ENCODE assay signal across 24 cellular contexts in genomic region chr10:12314836-12315235, GRCh38.
"Had no signal": no experiment of that assay in that cellular context is flagged by ENCODE, and none has a peak within 500 bp of the region (broad histone marks: within the 10 kb centered on the region; RNA-seq: fewer than 3 reads in every experiment).

No MANE protein-coding gene starts in this region.

- H3K36me3 ChIP-seq: colonic mucosa, esophagus muscularis mucosa, gastroesophageal sphincter, heart left ventricle, left lung, lower lobe of right lung had no signal

- H3K4me1 ChIP-seq: colonic mucosa, esophagus muscularis mucosa, gastroesophageal sphincter, heart left ventricle, left lung, lower lobe of right lung had no signal

- FAIRE-seq: frontal cortex, islet of Langerhans, keratinocyte had no signal

- DNase-seq: colonic mucosa; cortex of kidney; effector CD8-positive, alpha-beta T cell; effector memory CD8-positive, alpha-beta T cell; endodermal cell; foreskin fibroblast; heart left ventricle; hypothalamus; left cardiac atrium; left lung; left ventricle myocardium superior; lower lobe of right lung; mesenchymal stem cell; mucosa of descending colon; naive B cell; naive thymus-derived CD8-positive, alpha-beta T cell had no signal

- H3K9me3 ChIP-seq: colonic mucosa, esophagus muscularis mucosa, gastroesophageal sphincter, left lung, lower lobe of right lung, mucosa of descending colon had no signal

- H3K36me3 Mint-ChIP-seq: mesothelial cell of epicardium; naive B cell; naive thymus-derived CD8-positive, alpha-beta T cell had no signal

- H3K27me3 ChIP-seq: colonic mucosa, esophagus muscularis mucosa, gastroesophageal sphincter, heart left ventricle, hepatocyte, left lung had no signal

- ATAC-seq: effector memory CD8-positive, alpha-beta T cell; gastroesophageal sphincter; heart left ventricle; left cardiac atrium; left lung; left ventricle myocardium superior; lower lobe of right lung; mucosa of descending colon; naive thymus-derived CD8-positive, alpha-beta T cell had no signal

- H3K27ac Mint-ChIP-seq: dendritic cell treated with granulocyte-macrophage colony-stimulating factor and Interleukin-4, amounts not matched to agents 40 ng/mL and 50 ng/mL, for 4 days; effector memory CD8-positive, alpha-beta T cell; endodermal cell; mesothelial cell of epicardium; naive B cell; naive thymus-derived CD8-positive, alpha-beta T cell had no signal

- H3K27ac ChIP-seq: colonic mucosa, esophagus muscularis mucosa, gastroesophageal sphincter, heart left ventricle, hepatocyte, left lung, lower lobe of right lung had no signal

- H3K9me3 Mint-ChIP-seq: effector memory CD8-positive, alpha-beta T cell; mesothelial cell of epicardium; naive thymus-derived CD8-positive, alpha-beta T cell had no signal

- H3K4me3 ChIP-seq: colonic mucosa, esophagus muscularis mucosa, gastroesophageal sphincter, heart left ventricle, hepatocyte, left lung, lower lobe of right lung, mucosa of descending colon had no signal
